In the genomic region with DNA sequence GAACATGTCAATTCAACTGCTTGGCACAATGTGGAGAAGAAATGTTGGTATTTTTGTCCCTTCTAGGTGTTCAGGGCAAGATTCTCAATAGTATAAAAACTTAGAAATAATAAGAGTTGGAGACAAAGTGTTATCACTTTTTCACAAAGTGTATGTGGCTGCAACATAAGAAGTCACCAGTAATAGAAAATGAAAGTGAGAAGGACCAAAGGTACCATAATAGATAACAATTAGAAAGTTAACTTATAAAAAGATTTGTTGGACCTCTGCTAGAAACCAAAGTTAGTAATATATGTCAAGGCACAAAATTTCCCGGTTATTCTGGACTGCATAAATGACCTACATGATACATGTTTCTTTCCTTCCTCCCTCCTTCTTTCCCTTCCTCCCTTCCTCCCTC, we compare ENCODE assay signal across 22 cellular contexts.
DNase-seq lines count a peak whose midpoint lies in the region; ATAC-seq, FAIRE-seq and TF ChIP-seq lines count a peak whose summit lies in the region.
"Had no signal": no experiment of that assay in that cellular context is flagged by ENCODE, and none has a peak within 500 bp of the region (broad histone marks: within the 10 kb centered on the region; RNA-seq: fewer than 3 reads in every experiment).

No MANE protein-coding gene starts in this region.

- intact Hi-C loops in HepG2 (cut with micrococcal nuclease; ENCODE audit: unreplicated experiment): no loop called here
- intact Hi-C loops in right lobe of liver (cut with DNase I): no loop called here
- intact Hi-C loops in psoas muscle (cut with DNase I): no loop called here

- no peak for TF ChIP-seq POLR2A in HepG2 (IDR thresholded peaks at IDR 0.05; ENCODE audit: insufficient read depth in 1 of 2, low read depth in 2 of 2, low read length in 2 of 2)
- TF ChIP-seq POLR2A in right lobe of liver (IDR thresholded peaks at IDR 0.05): no peak

- DNase-seq in HepG2 (ENCODE audit: low spot score): no peak
- DNase-seq in right lobe of liver: no peak
- DNase-seq in SK-N-MC (ENCODE audit: low read depth, low spot score): no peak
- no peak for DNase-seq in psoas muscle
- DNase-seq in activated T-cell treated with anti-CD3 and anti-CD28 coated beads, Interleukin-2, amount 50 U/mL, for 24 hours: no peak
- DNase-seq: CD4-positive, alpha-beta memory T cell; DMS153; DMS79; GDM1; GOT3; H7; IMR-90; Karpas-422 had no signal

- TF ChIP-seq EP300 in HepG2 (IDR thresholded peaks at IDR 0.05; ENCODE audit: low read depth in 2 of 2, low read length in 2 of 2) (no peak), HepG2 (CRISPR knock-in tag; IDR thresholded peaks at IDR 0.05; ENCODE audit: borderline replicate concordance) (no peak)

- H3K9me3 Mint-ChIP-seq in activated T-cell treated with anti-CD3 and anti-CD28 coated beads, Interleukin-2, amount 50 U/mL, for 24 hours: peaks cover 6% of the 10 kb centered on the region

- H3K27ac ChIP-seq in HepG2 (ENCODE audit: extremely low read length, insufficient read depth, low read length) (no peak overlapping the region), right lobe of liver (no peak overlapping the region), SK-N-MC (peak overlapping the region; percentile 79), psoas muscle (no peak overlapping the region)
- H3K27ac ChIP-seq: 22Rv1, A549, BLaER1, HL-60 had no signal

- H3K36me3 ChIP-seq in HepG2 (replicated peaks in 1 of 2; ENCODE audit: control insufficient read depth in 1 of 2, insufficient read depth in 2 of 2, low read length in 2 of 2): no peaks in the 10 kb centered on the region
- H3K36me3 ChIP-seq in right lobe of liver: no peaks in the 10 kb centered on the region
- no peaks in the 10 kb centered on the region for H3K36me3 ChIP-seq in SK-N-MC (ENCODE audit: insufficient read depth, low read length)
- no peaks in the 10 kb centered on the region for H3K36me3 ChIP-seq in psoas muscle (ENCODE audit: insufficient read depth in 1 of 2, low read depth in 1 of 2)
- H3K36me3 ChIP-seq: BLaER1 had no signal

- H3K27me3 ChIP-seq in HepG2 (ENCODE audit: control insufficient read depth in 1 of 2, insufficient read depth in 2 of 2, low read length in 2 of 2) (no peaks in the 10 kb centered on the region; a peak in 1 of 5 replicates), right lobe of liver (no peaks in the 10 kb centered on the region), psoas muscle (ENCODE audit: insufficient read depth in 3 of 3, low read length in 2 of 3) (no peaks in the 10 kb centered on the region)
- H3K27me3 ChIP-seq: BLaER1 had no signal

- no peak overlapping the region for H3K4me3 Mint-ChIP-seq in activated T-cell treated with anti-CD3 and anti-CD28 coated beads, Interleukin-2, amount 50 U/mL, for 24 hours
- H3K4me3 Mint-ChIP-seq: CD14-positive monocyte; CD4-positive, alpha-beta memory T cell had no signal

- CTCF ChIA-PET in HepG2 (lab: Yijun Ruan, JAX; ENCODE audit: low intra/inter-chr PET ratio, low total read pairs): no interaction called here

- no peaks in the 10 kb centered on the region for H3K27me3 Mint-ChIP-seq in activated T-cell treated with anti-CD3 and anti-CD28 coated beads, Interleukin-2, amount 50 U/mL, for 24 hours
- H3K27me3 Mint-ChIP-seq: CD4-positive, alpha-beta memory T cell had no signal

- no peak overlapping the region for H3K27ac Mint-ChIP-seq in activated T-cell treated with anti-CD3 and anti-CD28 coated beads, Interleukin-2, amount 50 U/mL, for 24 hours
- H3K27ac Mint-ChIP-seq: CD14-positive monocyte; CD4-positive, alpha-beta memory T cell had no signal

- no peaks in the 10 kb centered on the region for H3K36me3 Mint-ChIP-seq in activated T-cell treated with anti-CD3 and anti-CD28 coated beads, Interleukin-2, amount 50 U/mL, for 24 hours (ENCODE audit: low read depth)
- H3K36me3 Mint-ChIP-seq: CD14-positive monocyte; CD4-positive, alpha-beta memory T cell had no signal

- no peak overlapping the region for H3K4me3 ChIP-seq in HepG2 (replicated peaks in 1 of 3; ENCODE audit: insufficient read depth in 1 of 3, low read depth in 2 of 3, low read length in 3 of 3)
- no peak overlapping the region for H3K4me3 ChIP-seq in right lobe of liver
- H3K4me3 ChIP-seq in SK-N-MC: 0 out of 2 replicates have a peak overlapping the region, but pooled peaks have one; percentile 9
- no peak overlapping the region for H3K4me3 ChIP-seq in psoas muscle
- H3K4me3 ChIP-seq: A549, BLaER1, K562 had no signal

- H2AFZ ChIP-seq in HepG2 (ENCODE audit: low read length): no peak overlapping the region

- ATAC-seq in HepG2 (no peak), right lobe of liver (no peak), HG03432 (IDR thresholded peaks at IDR 0.05; ENCODE audit: unreplicated experiment) (peak; percentile 44), HG03139 (IDR thresholded peaks at IDR 0.05; ENCODE audit: unreplicated experiment) (no peak), psoas muscle (no peak)
- ATAC-seq: A549, K562 had no signal

- no peaks in the 10 kb centered on the region for H3K9me3 ChIP-seq in HepG2 (ENCODE audit: low read length)
- no peaks in the 10 kb centered on the region for H3K9me3 ChIP-seq in right lobe of liver
- H3K9me3 ChIP-seq in SK-N-MC (ENCODE audit: low read depth, low read length): no peaks in the 10 kb centered on the region
- no peaks in the 10 kb centered on the region for H3K9me3 ChIP-seq in psoas muscle
- H3K9me3 ChIP-seq: A549, BLaER1 had no signal

- no TSS peak for BruUV-seq in HepG2 (replicated peaks; lab: Mats Ljungman, UMichigan)

- H3K79me2 ChIP-seq in HepG2 (ENCODE audit: insufficient read depth, low read length): no peaks in the 10 kb centered on the region

- no peaks in the 10 kb centered on the region for H4K20me1 ChIP-seq in HepG2 (ENCODE audit: insufficient read depth, low read length)
- H4K20me1 ChIP-seq: BLaER1 had no signal

- in situ Hi-C loops in HepG2 (cut with HindIII; ENCODE audit: extremely low pct_ligation_motif_present, low pct_unique_long_range_greater_than_20kb): no loop called here

- no peak for TF ChIP-seq CTCF in HepG2 (CRISPR knock-in tag; IDR thresholded peaks at IDR 0.05)
- TF ChIP-seq CTCF in right lobe of liver (IDR thresholded peaks at IDR 0.05): no peak
- no peak for TF ChIP-seq CTCF in psoas muscle (IDR thresholded peaks at IDR 0.05)

- no peaks in the 10 kb centered on the region for H3K4me1 Mint-ChIP-seq in activated T-cell treated with anti-CD3 and anti-CD28 coated beads, Interleukin-2, amount 50 U/mL, for 24 hours (ENCODE audit: low read depth)
- H3K4me1 Mint-ChIP-seq: CD14-positive monocyte; CD4-positive, alpha-beta memory T cell had no signal

- H3K4me1 ChIP-seq in HepG2 (ENCODE audit: insufficient read depth, low read length) (no peaks in the 10 kb centered on the region), right lobe of liver (no peaks in the 10 kb centered on the region), psoas muscle (no peaks in the 10 kb centered on the region)
- H3K4me1 ChIP-seq: A549, BLaER1 had no signal

- FAIRE-seq in HepG2 (lab: Jason Lieb, UNC): no peak
- FAIRE-seq: A549, GM12892, K562 had no signal

- no peak for TF ChIP-seq RAD21 in HepG2 (CRISPR knock-in tag; IDR thresholded peaks at IDR 0.05)

- POLR2A ChIA-PET in HepG2 (lab: Yijun Ruan, JAX): no interaction called here

- 34% methylated on average over 1 of the region's 1 CpG for WGBS in HepG2 (ENCODE audit: low lambda C conversion rate)
- 82% methylated on average over 1 of the region's 1 CpG for WGBS in right lobe of liver (ENCODE audit: insufficient coverage, low coverage, low lambda C conversion rate, missing lambda C conversion rate)
- WGBS in psoas muscle, 3 donors: 76 to 92% (median 78%) methylated on average over 1 of the region's 1 CpG

- H3K4me2 ChIP-seq in HepG2 (ENCODE audit: low read depth, low read length): no peak overlapping the region
- H3K4me2 ChIP-seq: A549, BLaER1 had no signal

- no peak overlapping the region for H3K9ac ChIP-seq in HepG2 (ENCODE audit: insufficient read depth, low read depth, low read length)
- no peak overlapping the region for H3K9ac ChIP-seq in SK-N-MC (ENCODE audit: insufficient read length)
- H3K9ac ChIP-seq: BLaER1 had no signal

TF ChIP-seq in HepG2, 621 proteins besides CTCF, POLR2A, EP300 and RAD21:
- peak; percentile 12 for TF ChIP-seq HNRNPK (IDR thresholded peaks at IDR 0.05; ENCODE audit: low read depth, low read length, poor library complexity, severe bottlenecking)
- TF ChIP-seq ZNF382 (CRISPR knock-in tag; IDR thresholded peaks at IDR 0.05; ENCODE audit: borderline replicate concordance): no peak
- TF ChIP-seq, protein P1, sequence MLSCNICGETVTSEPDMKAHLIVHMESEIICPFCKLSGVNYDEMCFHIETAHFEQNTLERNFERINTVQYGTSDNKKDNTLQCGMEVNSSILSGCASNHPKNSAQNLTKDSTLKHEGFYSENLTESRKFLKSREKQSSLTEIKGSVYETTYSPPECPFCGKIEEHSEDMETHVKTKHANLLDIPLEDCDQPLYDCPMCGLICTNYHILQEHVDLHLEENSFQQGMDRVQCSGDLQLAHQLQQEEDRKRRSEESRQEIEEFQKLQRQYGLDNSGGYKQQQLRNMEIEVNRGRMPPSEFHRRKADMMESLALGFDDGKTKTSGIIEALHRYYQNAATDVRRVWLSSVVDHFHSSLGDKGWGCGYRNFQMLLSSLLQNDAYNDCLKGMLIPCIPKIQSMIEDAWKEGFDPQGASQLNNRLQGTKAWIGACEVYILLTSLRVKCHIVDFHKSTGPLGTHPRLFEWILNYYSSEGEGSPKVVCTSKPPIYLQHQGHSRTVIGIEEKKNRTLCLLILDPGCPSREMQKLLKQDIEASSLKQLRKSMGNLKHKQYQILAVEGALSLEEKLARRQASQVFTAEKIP (CRISPR knock-in tag; IDR thresholded peaks at IDR 0.05; ENCODE audit: borderline replicate concordance): no peak
- no peak for TF ChIP-seq ZNF510 (CRISPR knock-in tag; IDR thresholded peaks at IDR 0.05; ENCODE audit: low read depth)
TF ChIP-seq in HepG2: peak in this region for 1.
